In the genomic region with DNA sequence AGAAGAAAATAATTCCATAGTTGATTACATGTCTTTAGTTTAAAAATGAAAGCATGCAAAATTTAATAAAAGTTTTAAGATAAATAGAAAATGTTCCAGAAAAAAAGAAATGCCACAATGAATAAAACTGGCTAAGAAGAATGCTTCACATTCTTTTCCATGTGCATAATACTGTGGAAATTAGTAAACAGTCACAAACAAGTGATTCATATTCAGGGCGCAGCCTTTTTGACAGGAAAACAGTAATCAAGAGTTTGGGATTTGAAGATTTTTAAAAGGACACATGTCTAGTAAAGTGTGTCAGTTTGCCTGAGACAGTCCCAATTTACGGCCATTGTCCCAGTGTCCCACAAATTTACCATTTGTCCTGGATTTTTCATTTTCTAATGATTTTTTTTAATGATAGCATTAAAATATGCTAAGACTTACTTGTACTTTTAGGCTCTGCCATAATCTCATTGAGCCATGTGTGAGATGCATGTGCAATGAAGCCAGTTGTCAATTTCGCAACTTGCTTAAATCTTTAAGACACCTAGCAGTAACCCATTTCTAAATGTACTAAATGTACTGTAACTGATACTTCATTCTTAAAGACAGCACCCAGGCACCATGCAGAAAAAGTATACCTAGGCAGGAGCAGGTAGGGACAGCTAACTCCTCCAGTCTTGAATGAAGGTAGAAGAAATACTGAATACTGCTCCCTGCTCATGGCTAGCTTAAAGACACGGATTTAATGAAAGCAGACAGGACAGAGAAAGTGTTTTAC, we compare ENCODE assay signal across 14 cellular contexts. TPM values are rescaled to one million over a fixed set of nuclear protein-coding genes. Genes with fewer than 3 reads are reported as not detected.
DNase-seq lines count a peak whose midpoint lies in the region; TF ChIP-seq lines count a peak whose summit lies in the region.
"Had no signal": no experiment of that assay in that cellular context is flagged by ENCODE, and none has a peak within 500 bp of the region (broad histone marks: within the 10 kb centered on the region; RNA-seq: fewer than 3 reads in every experiment).

No MANE protein-coding gene starts in this region.

- CTCF ChIA-PET in MCF 10A (lab: Yijun Ruan, JAX) (interaction anchor here (1.1 to 1.3 kb wide), 2 partner anchors 46 to 47 kb away, joined by 3 to 4 read pairs; a partner anchor contains a TSS), PC-9 (lab: Charles Lee) (no interaction called here)

- peak overlapping the region; percentile 45 for H3K4me3 Mint-ChIP-seq in MCF 10A (ENCODE audit: unreplicated experiment)
- H3K4me3 Mint-ChIP-seq: T-cell had no signal

- 74% methylated on average over 4 of the region's 4 CpGs for WGBS in smooth muscle cell (ENCODE audit: low lambda C conversion rate)

- no peak overlapping the region for H3K27ac ChIP-seq in breast epithelium
- peak overlapping the region; percentile 83 for H3K27ac ChIP-seq in PC-9
- peak overlapping the region; percentile 82 for H3K27ac ChIP-seq in epithelial cell of prostate
- H3K27ac ChIP-seq in smooth muscle cell (ENCODE audit: low read depth) = peak overlapping the region; percentile 85
- H3K27ac ChIP-seq: parathyroid adenoma, testis had no signal

- peak overlapping the region; percentile 7 for H3K9ac ChIP-seq in smooth muscle cell (ENCODE audit: low read depth)
- H3K9ac ChIP-seq: parathyroid adenoma had no signal

- peaks cover 24% of the 10 kb centered on the region for H3F3A ChIP-seq in PC-9 (ENCODE audit: insufficient read depth, low read depth)
- H3F3A ChIP-seq in smooth muscle cell (ENCODE audit: low read depth) = no peaks in the 10 kb centered on the region

- no peak overlapping the region for H3K4me3 ChIP-seq in breast epithelium
- no peak overlapping the region for H3K4me3 ChIP-seq in PC-9
- H3K4me3 ChIP-seq in smooth muscle cell = no peak overlapping the region
- H3K4me3 ChIP-seq: testis had no signal

- H3K9me3 ChIP-seq in breast epithelium (no peaks in the 10 kb centered on the region), PC-9 (ENCODE audit: insufficient read depth, low read depth) (no peaks in the 10 kb centered on the region), smooth muscle cell (replicated peaks; ENCODE audit: low read depth) (no peaks in the 10 kb centered on the region)
- H3K9me3 ChIP-seq: testis had no signal

- POLR2A ChIA-PET in MCF 10A (lab: Yijun Ruan, JAX) (interaction anchor here (0.8 to 2.2 kb wide), 8 partner anchors 14 to 333 kb away, joined by 3 to 38 read pairs (median 6); a partner anchor contains a TSS), PC-9 (lab: Charles Lee; ENCODE audit: unreplicated experiment) (no interaction called here)

- intact Hi-C loops in MCF 10A (cut with micrococcal nuclease) (loop anchor here (5.0 to 10.0 kb wide), 2 partner anchors 48 to 70 kb away; a partner anchor contains a TSS), breast epithelium (cut with DNase I; ENCODE audit: low total_unique reads) (no loop called here), PC-9 (cut with micrococcal nuclease; ENCODE audit: unreplicated experiment) (no loop called here)

- H3K27me3 ChIP-seq in breast epithelium = no peaks in the 10 kb centered on the region
- no peaks in the 10 kb centered on the region for H3K27me3 ChIP-seq in PC-9 (ENCODE audit: insufficient read depth, low read depth)
- no peaks in the 10 kb centered on the region for H3K27me3 ChIP-seq in smooth muscle cell (ENCODE audit: low read depth)
- H3K27me3 ChIP-seq: testis had no signal

- H3K4me2 ChIP-seq in PC-9 (peak overlapping the region; percentile 41; the same call in 1 of the 2 replicates), smooth muscle cell (peak overlapping the region; percentile 25)

- no peaks in the 10 kb centered on the region for H3K27me3 Mint-ChIP-seq in MCF 10A (ENCODE audit: insufficient read depth, unreplicated experiment)
- H3K27me3 Mint-ChIP-seq: T-cell had no signal

- H3K4me1 Mint-ChIP-seq in MCF 10A (ENCODE audit: insufficient read depth, unreplicated experiment) = peaks cover 24% of the 10 kb centered on the region

- TF ChIP-seq CTCF in MCF 10A (IDR thresholded peaks at IDR 0.05; ENCODE audit: unreplicated experiment) (no peak), breast epithelium (IDR thresholded peaks at IDR 0.05) (no peak), PC-9 (conservative IDR thresholded peaks at IDR 0.05) (no peak), smooth muscle cell (IDR thresholded peaks at IDR 0.05; ENCODE audit: borderline replicate concordance, insufficient read depth, poor library complexity, severe bottlenecking) (no peak)

- H2AFZ ChIP-seq in PC-9 = no peak overlapping the region
- no peak overlapping the region for H2AFZ ChIP-seq in smooth muscle cell (ENCODE audit: low read depth)
- H2AFZ ChIP-seq: parathyroid adenoma had no signal

- DNase-seq in MCF 10A (ENCODE audit: unreplicated experiment) = peak; percentile 70
- DNase-seq in breast epithelium (ENCODE audit: low spot score in 2 of 2) = no peak
- DNase-seq in PC-9 = no peak
- DNase-seq in epithelial cell of prostate (ENCODE audit: low read depth, low spot score) = no peak
- no peak for DNase-seq in smooth muscle cell (lab: John Stamatoyannopoulos, UW; ENCODE audit: unreplicated experiment)
- no peak for DNase-seq in NCI-H146 treated with DMSO at 0.1 percent for 48 hours (lab: John Stamatoyannopoulos, UW; ENCODE audit: unreplicated experiment)
- no peak for DNase-seq in nucleus accumbens (lab: John Stamatoyannopoulos, UW)
- DNase-seq in H4 (ENCODE audit: low spot score) = no peak
- DNase-seq: DND-41, NCI-H1092 treated with DMSO at 0.1 percent for 48 hours, NCI-H748 treated with DMSO at 0.1 percent for 48 hours, T-cell, testis had no signal

- no peaks in the 10 kb centered on the region for H3K9me2 ChIP-seq in PC-9 (ENCODE audit: insufficient read depth)

- H3K9me3 Mint-ChIP-seq in MCF 10A (ENCODE audit: unreplicated experiment) = no peaks in the 10 kb centered on the region

- H3K36me3 Mint-ChIP-seq in MCF 10A (ENCODE audit: insufficient read depth, unreplicated experiment) = no peaks in the 10 kb centered on the region

- no peaks in the 10 kb centered on the region for H3K4me1 ChIP-seq in breast epithelium
- H3K4me1 ChIP-seq in PC-9 (replicated peaks; ENCODE audit: insufficient read depth) = peaks cover 31% of the 10 kb centered on the region
- peaks cover 7% of the 10 kb centered on the region for H3K4me1 ChIP-seq in smooth muscle cell (ENCODE audit: low read depth)
- H3K4me1 ChIP-seq: parathyroid adenoma had no signal

- H3K36me3 ChIP-seq in breast epithelium = no peaks in the 10 kb centered on the region
- H3K36me3 ChIP-seq in PC-9 (ENCODE audit: low read depth) = no peaks in the 10 kb centered on the region
- no peaks in the 10 kb centered on the region for H3K36me3 ChIP-seq in smooth muscle cell (ENCODE audit: low read depth)

- TF ChIP-seq POLR2A in breast epithelium (IDR thresholded peaks at IDR 0.05) = no peak

- BruUV-seq in MCF 10A (replicated peaks; lab: Mats Ljungman, UMichigan) (TSS peak; percentile 83), PC-9 (replicated peaks; lab: Mats Ljungman, UMichigan) (no TSS peak)

- no peaks in the 10 kb centered on the region for H3K79me2 ChIP-seq in PC-9 (ENCODE audit: low read depth)
- H3K79me2 ChIP-seq in smooth muscle cell (ENCODE audit: low read depth) = no peaks in the 10 kb centered on the region
- H3K79me2 ChIP-seq: parathyroid adenoma had no signal

- H4K20me1 ChIP-seq in PC-9 (ENCODE audit: insufficient read depth) (no peaks in the 10 kb centered on the region), smooth muscle cell (ENCODE audit: low read depth) (no peaks in the 10 kb centered on the region)

- H3K27ac Mint-ChIP-seq in MCF 10A (ENCODE audit: low read depth, unreplicated experiment) = peak overlapping the region; percentile 78
- H3K27ac Mint-ChIP-seq: T-cell had no signal

RNA-seq across cellular contexts. Expression of a gene that starts 46.9 kb away (rescaled TPM):
- total RNA-seq in MCF 10A (2022) (6.8 and 8.4 TPM in 2 replicates), breast epithelium (10 to 100 TPM in 1 of 3 donors, 1 to 10 TPM in 2; 8.8 to 34.6 (median 10.0) TPM), PC-9 (2021) (4.6 and 4.7 TPM in 2 replicates), smooth muscle cell (3.4 TPM in 2 replicates)
- polyA plus RNA-seq in smooth muscle cell = 2.8 and 3.2 TPM in 2 replicates
- total RNA-seq in H4 (2014; rRNA removed; shearing (Covaris generic)) = 1.3 TPM in 2 replicates

Comparison
In these comparisons a context has a peak if more than half of its experiments do, and no peak if none do; other contexts are left out.
1. H3K27ac ChIP-seq: peak in PC-9 (single experiment), epithelial cell of prostate (single experiment) and smooth muscle cell (single experiment); none in breast epithelium (0 of 2).